Comparison of ENCODE assay signal across 36 cellular contexts in genomic region chr11:1434941-1435340, GRCh38. TPM values are rescaled to one million over a fixed set of nuclear protein-coding genes. Genes with fewer than 3 reads are reported as not detected.
"Had no signal": no experiment of that assay in that cellular context is flagged by ENCODE, and none has a peak within 500 bp of the region (broad histone marks: within the 10 kb centered on the region; RNA-seq: fewer than 3 reads in every experiment).

No MANE protein-coding gene starts in this region.

- H3K4me3 Mint-ChIP-seq: activated naive CD4-positive, alpha-beta T cell treated with anti-CD3 and anti-CD28 coated beads for 36 hours; activated naive CD4-positive, alpha-beta T cell treated with anti-CD3 and anti-CD28 coated beads, Interleukin-2, amount 10 ng/mL, durations not matched to agents 7 days and 5 days; activated naive CD4-positive, alpha-beta T cell treated with anti-CD3 and anti-CD28 coated beads, Interleukin-2, amount 50 U/mL, for 24 hours; activated naive CD8-positive, alpha-beta T cell; activated naive CD8-positive, alpha-beta T cell treated with anti-CD3 and anti-CD28 coated beads for 36 hours; activated naive CD8-positive, alpha-beta T cell treated with anti-CD3 and anti-CD28 coated beads, Interleukin-2, amount 10 ng/mL, durations not matched to agents 7 days and 5 days; activated naive CD8-positive, alpha-beta T cell treated with anti-CD3 and anti-CD28 coated beads, Interleukin-2, amount 50 U/mL, for 24 hours; activated T-cell treated with anti-CD3 and anti-CD28 coated beads, Interleukin-2, amount 50 U/mL, for 24 hours; activated T-cell treated with anti-CD3 and anti-CD28 coated beads, Interleukin-2, amount 50 U/mL, for 4 hours; activated T-cell treated with anti-CD3 and anti-CD28 coated beads, Interleukin-2, amount 50 U/mL, for 72 hours; activated T-helper 1 cell treated with anti-CD3 and anti-CD28 coated beads, Interleukin-12 subunit alpha, Interleukin-12 subunit beta, Interleukin-2, Interleukin-4 antibody, amounts not matched to agents 30 ng/mL and 10 ng/mL and 1 ng/mL, durations not matched to agents 14 hours and 24 hours and 36 hours; activated T-helper 17 cell treated with anti-CD3 and anti-CD28 coated beads, Interleukin-2, amount 50 U/mL, for 72 hours; brain; central memory CD8-positive, alpha-beta T cell had no signal

- H3K9me3 Mint-ChIP-seq: activated naive CD4-positive, alpha-beta T cell treated with anti-CD3 and anti-CD28 coated beads for 36 hours; activated naive CD4-positive, alpha-beta T cell treated with anti-CD3 and anti-CD28 coated beads, Interleukin-2, amount 10 ng/mL, durations not matched to agents 7 days and 5 days; activated naive CD4-positive, alpha-beta T cell treated with anti-CD3 and anti-CD28 coated beads, Interleukin-2, amount 50 U/mL, for 24 hours; activated naive CD4-positive, alpha-beta T cell treated with anti-CD3 and anti-CD28 coated beads, Interleukin-2, amount 50 U/mL, for 72 hours; activated naive CD8-positive, alpha-beta T cell treated with anti-CD3 and anti-CD28 coated beads for 36 hours; activated naive CD8-positive, alpha-beta T cell treated with anti-CD3 and anti-CD28 coated beads, Interleukin-2, amount 10 ng/mL, durations not matched to agents 7 days and 5 days; activated naive CD8-positive, alpha-beta T cell treated with anti-CD3 and anti-CD28 coated beads, Interleukin-2, amount 50 U/mL, for 24 hours; activated T-cell treated with anti-CD3 and anti-CD28 coated beads, Interleukin-2, amount 50 U/mL, for 24 hours; activated T-cell treated with anti-CD3 and anti-CD28 coated beads, Interleukin-2, amount 50 U/mL, for 4 hours; activated T-cell treated with anti-CD3 and anti-CD28 coated beads, Interleukin-2, amount 50 U/mL, for 72 hours; activated T-helper 1 cell treated with anti-CD3 and anti-CD28 coated beads, Interleukin-12 subunit alpha, Interleukin-12 subunit beta, Interleukin-2, Interleukin-4 antibody, amounts not matched to agents 30 ng/mL and 10 ng/mL and 1 ng/mL, durations not matched to agents 14 hours and 24 hours and 36 hours; activated T-helper 17 cell treated with anti-CD3 and anti-CD28 coated beads, Interleukin-2, amount 50 U/mL, for 72 hours; activated T-helper 2 cell treated with anti-CD3 and anti-CD28 coated beads, Interferon-gamma antibody, Interleukin-2, Interleukin-4, amounts not matched to agents 10 μg/mL and 5 μg/mL and 100 μg/mL, durations not matched to agents 14 hours and 24 hours and 36 hours; brain; central memory CD8-positive, alpha-beta T cell had no signal

- H3K36me3 Mint-ChIP-seq: activated naive CD4-positive, alpha-beta T cell treated with anti-CD3 and anti-CD28 coated beads, Interleukin-2, amount 10 ng/mL, durations not matched to agents 7 days and 5 days; activated naive CD4-positive, alpha-beta T cell treated with anti-CD3 and anti-CD28 coated beads, Interleukin-2, amount 50 U/mL, for 24 hours; activated naive CD4-positive, alpha-beta T cell treated with anti-CD3 and anti-CD28 coated beads, Interleukin-2, amount 50 U/mL, for 72 hours; activated naive CD8-positive, alpha-beta T cell; activated naive CD8-positive, alpha-beta T cell treated with anti-CD3 and anti-CD28 coated beads for 36 hours; activated naive CD8-positive, alpha-beta T cell treated with anti-CD3 and anti-CD28 coated beads, Interleukin-2, amount 10 ng/mL, durations not matched to agents 7 days and 5 days; brain had no signal

- H3K27ac Mint-ChIP-seq: activated naive CD4-positive, alpha-beta T cell treated with anti-CD3 and anti-CD28 coated beads for 36 hours; activated naive CD4-positive, alpha-beta T cell treated with anti-CD3 and anti-CD28 coated beads, Interleukin-2, amount 10 ng/mL, durations not matched to agents 7 days and 5 days; activated naive CD4-positive, alpha-beta T cell treated with anti-CD3 and anti-CD28 coated beads, Interleukin-2, amount 50 U/mL, for 24 hours; activated naive CD4-positive, alpha-beta T cell treated with anti-CD3 and anti-CD28 coated beads, Interleukin-2, amount 50 U/mL, for 72 hours; activated naive CD8-positive, alpha-beta T cell; activated naive CD8-positive, alpha-beta T cell treated with anti-CD3 and anti-CD28 coated beads for 36 hours; activated naive CD8-positive, alpha-beta T cell treated with anti-CD3 and anti-CD28 coated beads, Interleukin-2, amount 10 ng/mL, durations not matched to agents 7 days and 5 days; activated naive CD8-positive, alpha-beta T cell treated with anti-CD3 and anti-CD28 coated beads, Interleukin-2, amount 50 U/mL, for 24 hours; activated T-cell treated with anti-CD3 and anti-CD28 coated beads, Interleukin-2, amount 50 U/mL, for 24 hours; activated T-cell treated with anti-CD3 and anti-CD28 coated beads, Interleukin-2, amount 50 U/mL, for 72 hours; activated T-helper 1 cell treated with anti-CD3 and anti-CD28 coated beads, Interleukin-12 subunit alpha, Interleukin-12 subunit beta, Interleukin-2, Interleukin-4 antibody, amounts not matched to agents 30 ng/mL and 10 ng/mL and 1 ng/mL, durations not matched to agents 14 hours and 24 hours and 36 hours; activated T-helper 17 cell treated with anti-CD3 and anti-CD28 coated beads, Interleukin-2, amount 50 U/mL, for 72 hours; activated T-helper 2 cell treated with anti-CD3 and anti-CD28 coated beads, Interferon-gamma antibody, Interleukin-2, Interleukin-4, amounts not matched to agents 10 μg/mL and 5 μg/mL and 100 μg/mL, durations not matched to agents 14 hours and 24 hours and 36 hours had no signal

- ATAC-seq: activated naive CD4-positive, alpha-beta T cell treated with anti-CD3 and anti-CD28 coated beads, Interleukin-2, amount 50 U/mL, for 72 hours; activated naive CD8-positive, alpha-beta T cell treated with anti-CD3 and anti-CD28 coated beads, Interleukin-2, amount 50 U/mL, for 24 hours; activated T-cell treated with anti-CD3 and anti-CD28 coated beads, Interleukin-2, amount 50 U/mL, for 4 hours; activated T-helper 17 cell treated with anti-CD3 and anti-CD28 coated beads, Interleukin-2, amount 50 U/mL, for 72 hours; body of pancreas had no signal

- H3K27me3 Mint-ChIP-seq: activated naive CD4-positive, alpha-beta T cell treated with anti-CD3 and anti-CD28 coated beads, Interleukin-2, amount 10 ng/mL, durations not matched to agents 7 days and 5 days; activated naive CD4-positive, alpha-beta T cell treated with anti-CD3 and anti-CD28 coated beads, Interleukin-2, amount 50 U/mL, for 24 hours; activated naive CD8-positive, alpha-beta T cell; activated naive CD8-positive, alpha-beta T cell treated with anti-CD3 and anti-CD28 coated beads, Interleukin-2, amount 10 ng/mL, durations not matched to agents 7 days and 5 days; activated naive CD8-positive, alpha-beta T cell treated with anti-CD3 and anti-CD28 coated beads, Interleukin-2, amount 50 U/mL, for 24 hours; activated T-helper 17 cell treated with anti-CD3 and anti-CD28 coated beads, Interleukin-2, amount 50 U/mL, for 72 hours; brain; central memory CD8-positive, alpha-beta T cell had no signal

- DNase-seq: activated effector memory CD4-positive, alpha-beta T cell treated with anti-CD3 and anti-CD28 coated beads, Interleukin-2, amount 50 U/mL, for 16 hours; activated effector memory CD4-positive, alpha-beta T cell treated with Interleukin-2 at 50 U/mL for 16 hours; activated gamma-delta T cell; activated gamma-delta T cell treated with Interleukin-2 at 50 U/mL for 16 hours; activated naive CD4-positive, alpha-beta T cell; activated naive CD4-positive, alpha-beta T cell treated with anti-CD3 and anti-CD28 coated beads for 36 hours; activated naive CD4-positive, alpha-beta T cell treated with anti-CD3 and anti-CD28 coated beads, Interleukin-2, amount 10 ng/mL, durations not matched to agents 7 days and 5 days; activated naive CD4-positive, alpha-beta T cell treated with anti-CD3 and anti-CD28 coated beads, Interleukin-2, amount 50 U/mL, for 16 hours; activated naive CD4-positive, alpha-beta T cell treated with Interleukin-2 at 50 U/mL for 16 hours; activated naive CD8-positive, alpha-beta T cell treated with anti-CD3 and anti-CD28 coated beads for 36 hours; activated naive CD8-positive, alpha-beta T cell treated with anti-CD3 and anti-CD28 coated beads, Interleukin-2, amount 10 ng/mL, durations not matched to agents 7 days and 5 days; activated naive CD8-positive, alpha-beta T cell treated with anti-CD3 and anti-CD28 coated beads, Interleukin-2, amount 50 U/mL, for 24 hours; activated T-cell treated with anti-CD3 and anti-CD28 coated beads, Interleukin-2, amount 50 U/mL, for 1 hour; activated T-cell treated with anti-CD3 and anti-CD28 coated beads, Interleukin-2, amount 50 U/mL, for 24 hours; activated T-cell treated with anti-CD3 and anti-CD28 coated beads, Interleukin-2, amount 50 U/mL, for 4 hours; activated T-cell treated with anti-CD3 and anti-CD28 coated beads, Interleukin-2, amount 50 U/mL, for 48 hours; activated T-cell treated with anti-CD3 and anti-CD28 coated beads, Interleukin-2, amount 50 U/mL, for 72 hours; adrenal gland; amniotic stem cell; amygdala; anterior cingulate cortex; aorta; body of pancreas; brain microvascular endothelial cell; caudate nucleus; central memory CD4-positive, alpha-beta T cell; cerebellar nuclear complex had no signal

- H3K4me1 Mint-ChIP-seq: activated naive CD4-positive, alpha-beta T cell treated with anti-CD3 and anti-CD28 coated beads, Interleukin-2, amount 10 ng/mL, durations not matched to agents 7 days and 5 days; activated naive CD4-positive, alpha-beta T cell treated with anti-CD3 and anti-CD28 coated beads, Interleukin-2, amount 50 U/mL, for 24 hours; activated naive CD8-positive, alpha-beta T cell treated with anti-CD3 and anti-CD28 coated beads for 36 hours; activated naive CD8-positive, alpha-beta T cell treated with anti-CD3 and anti-CD28 coated beads, Interleukin-2, amount 10 ng/mL, durations not matched to agents 7 days and 5 days; activated naive CD8-positive, alpha-beta T cell treated with anti-CD3 and anti-CD28 coated beads, Interleukin-2, amount 50 U/mL, for 24 hours; activated T-helper 17 cell treated with anti-CD3 and anti-CD28 coated beads, Interleukin-2, amount 50 U/mL, for 72 hours; central memory CD8-positive, alpha-beta T cell had no signal

RNA-seq across cellular contexts. Expression of gene BRSK2, which starts 45.2 kb away (rescaled TPM):
- total RNA-seq: bronchial epithelial cell had no signal
